1 cellular context compared by ENCODE assay signal in genomic region chr11:69657911-69658605, GRCh38.
TF ChIP-seq lines count a peak whose summit lies in the region.

No MANE protein-coding gene starts in this region.

TF ChIP-seq in HepG2, 621 proteins besides CTCF, POLR2A, EP300 and RAD21 (continued from another document and continues in another):
- TF ChIP-seq ZFP90 (CRISPR knock-in tag; IDR thresholded peaks at IDR 0.05; ENCODE audit: borderline replicate concordance) (no peak; the same call in 1 of the 2 replicates), ZFP36 (IDR thresholded peaks at IDR 0.05; ENCODE audit: borderline replicate concordance, low read depth, low read length, partially characterized antibody) (no peak), HIC2 (CRISPR knock-in tag; IDR thresholded peaks at IDR 0.05; ENCODE audit: low read depth) (peak; percentile 87), TAF1 (CRISPR knock-in tag; IDR thresholded peaks at IDR 0.05) (peak; percentile 56; the same call in 1 of the 2 replicates), HMG20B (CRISPR knock-in tag; conservative IDR thresholded peaks at IDR 0.05) (peak; percentile 73), ZNF142 (CRISPR knock-in tag; IDR thresholded peaks at IDR 0.05) (0 out of 2 replicates have a peak, but pooled peaks have one; percentile 59), ZNF510 (CRISPR knock-in tag; IDR thresholded peaks at IDR 0.05; ENCODE audit: low read depth) (peak; percentile 87; the same call in 1 of the 2 replicates), BRF2 (CRISPR knock-in tag; IDR thresholded peaks at IDR 0.05) (peak; percentile 23; the same call in 1 of the 2 replicates), HDAC2 (CRISPR knock-in tag; IDR thresholded peaks at IDR 0.05) (peak; percentile 94), PRDM15 (CRISPR knock-in tag; IDR thresholded peaks at IDR 0.05) (peak; percentile 43; the same call in 1 of the 2 replicates), SMARCC2 (IDR thresholded peaks at IDR 0.05) (no peak), ZNF567 (CRISPR knock-in tag; IDR thresholded peaks at IDR 0.05; ENCODE audit: borderline replicate concordance) (no peak), ZC3H13 (CRISPR knock-in tag; IDR thresholded peaks at IDR 0.05) (peak; percentile 90), SAFB2 (CRISPR knock-in tag; IDR thresholded peaks at IDR 0.05; ENCODE audit: borderline replicate concordance, low read depth) (no peak; the same call in 1 of the 2 replicates), ZNF576 (CRISPR knock-in tag; IDR thresholded peaks at IDR 0.05) (no peak; the same call in 1 of the 2 replicates), HOXA9 (CRISPR knock-in tag; IDR thresholded peaks at IDR 0.05; ENCODE audit: borderline replicate concordance) (no peak), SP5 (CRISPR knock-in tag; IDR thresholded peaks at IDR 0.05; ENCODE audit: borderline replicate concordance, low read depth) (peak; percentile 100), PREB (CRISPR knock-in tag; IDR thresholded peaks at IDR 0.05) (no peak), NFE2 (CRISPR knock-in tag; IDR thresholded peaks at IDR 0.05) (no peak), KLF11 (CRISPR knock-in tag; IDR thresholded peaks at IDR 0.05) (0 out of 2 replicates have a peak, but pooled peaks have one; percentile 32), ZNF749 (CRISPR knock-in tag; IDR thresholded peaks at IDR 0.05; ENCODE audit: borderline replicate concordance) (peak; percentile 85; the same call in 1 of the 2 replicates), DMTF1 (CRISPR knock-in tag; IDR thresholded peaks at IDR 0.05) (peak; percentile 84), ELF1 (CRISPR knock-in tag; IDR thresholded peaks at IDR 0.05) (peak; percentile 70), XBP1 (CRISPR knock-in tag; IDR thresholded peaks at IDR 0.05) (no peak), ZNF652 (CRISPR knock-in tag; IDR thresholded peaks at IDR 0.05; ENCODE audit: borderline replicate concordance, low read depth) (no peak), ZNF44 (CRISPR knock-in tag; IDR thresholded peaks at IDR 0.05) (no peak), POLR2AphosphoS5 (IDR thresholded peaks at IDR 0.05; ENCODE audit: low read depth, low read length) (peak; percentile 28; the same call in 1 of the 2 replicates), MZF1 (CRISPR knock-in tag; IDR thresholded peaks at IDR 0.05; ENCODE audit: borderline replicate concordance) (no peak), NFKBIZ (CRISPR knock-in tag; IDR thresholded peaks at IDR 0.05) (peak; percentile 35; the same call in 1 of the 2 replicates), CHD2 (IDR thresholded peaks at IDR 0.05; ENCODE audit: low read depth, low read length) (no peak; the same call in 1 of the 2 replicates), NFRKB (IDR thresholded peaks at IDR 0.05) (no peak), KLF15 (CRISPR knock-in tag; IDR thresholded peaks at IDR 0.05; ENCODE audit: borderline replicate concordance) (no peak), ZNF639 (CRISPR knock-in tag; conservative IDR thresholded peaks at IDR 0.05) (peak; percentile 70; the same call in 1 of the 2 replicates), IKZF1 (IDR thresholded peaks at IDR 0.05) (no peak), RXRB (CRISPR knock-in tag; IDR thresholded peaks at IDR 0.05; ENCODE audit: borderline replicate concordance) (peak; percentile 93), CCAR2 (optimal IDR thresholded peaks at IDR 0.05; ENCODE audit: low read depth, low read length) (no peak), ATF6 (CRISPR knock-in tag; conservative IDR thresholded peaks at IDR 0.05) (no peak), KLF13 (CRISPR knock-in tag; IDR thresholded peaks at IDR 0.05) (no peak), NR2C2 (CRISPR knock-in tag; IDR thresholded peaks at IDR 0.05; ENCODE audit: borderline replicate concordance) (peak; percentile 56), ATF4 (CRISPR knock-in tag; IDR thresholded peaks at IDR 0.05) (peak in 1 of 2 experiments; percentile 82; a peak in 2 of 4 replicates)
